Comparison of ENCODE assay signal across 31 cellular contexts in the genomic region with DNA sequence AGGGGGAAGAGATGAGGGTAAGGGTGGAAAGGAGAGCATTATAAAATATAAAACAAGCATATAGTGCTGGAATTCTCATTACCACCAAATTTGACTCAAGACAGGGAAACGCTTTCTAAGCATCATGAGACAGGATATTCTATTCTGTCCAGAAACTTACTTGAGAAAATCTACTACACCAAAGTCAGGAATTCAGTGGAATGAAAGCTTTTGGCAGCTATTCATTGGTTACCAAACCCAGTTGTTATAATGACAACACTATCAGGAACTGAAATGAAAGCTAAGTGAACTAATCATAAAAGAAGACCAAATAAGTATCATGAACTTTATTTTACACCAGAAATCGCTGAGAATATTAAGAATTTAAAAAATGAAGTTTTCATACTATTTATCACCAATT. TPM values are rescaled to one million over a fixed set of nuclear protein-coding genes. Genes with fewer than 3 reads are reported as not detected.
DNase-seq lines count a peak whose midpoint lies in the region; ATAC-seq and TF ChIP-seq lines count a peak whose summit lies in the region.
"Had no signal": no experiment of that assay in that cellular context is flagged by ENCODE, and none has a peak within 500 bp of the region (broad histone marks: within the 10 kb centered on the region; RNA-seq: fewer than 3 reads in every experiment).

No MANE protein-coding gene starts in this region.

- H3K4me1 Mint-ChIP-seq in activated T-cell treated with anti-CD3 and anti-CD28 coated beads, Interleukin-2, amount 50 U/mL, for 72 hours (ENCODE audit: low read depth): peaks cover 21% of the 10 kb centered on the region
- H3K4me1 Mint-ChIP-seq: mesothelial cell of epicardium had no signal

- H3K4me3 Mint-ChIP-seq in activated T-cell treated with anti-CD3 and anti-CD28 coated beads, Interleukin-2, amount 50 U/mL, for 72 hours: no peak overlapping the region
- H3K4me3 Mint-ChIP-seq: activated CD8-positive, alpha-beta T cell treated with anti-CD3 and anti-CD28 coated beads, Interleukin-2, amount 10 ng/mL, durations not matched to agents 7 days and 5 days; CD8-positive, alpha-beta T cell; mesothelial cell of epicardium; natural killer cell; stimulated activated naive B cell treated with anti-CD40 and anti-IgM and Interleukin-4, amounts not matched to agents 10 μg/mL and 1 μg/mL and 100 μg/mL, for 72 hours; T-cell had no signal

- peaks cover 64% of the 10 kb centered on the region for H3K79me2 ChIP-seq in osteoblast (ENCODE audit: insufficient read depth, low read length)

- ATAC-seq in activated T-cell treated with anti-CD3 and anti-CD28 coated beads, Interleukin-2, amount 50 U/mL, for 72 hours (replicated peaks in 1 of 2): no peak
- ATAC-seq: activated CD8-positive, alpha-beta T cell treated with anti-CD3 and anti-CD28 coated beads, Interleukin-2, amount 10 ng/mL, durations not matched to agents 7 days and 5 days; CD8-positive, alpha-beta T cell; left lobe of liver; natural killer cell; stimulated activated naive B cell treated with anti-CD40 and anti-IgM and Interleukin-4, amounts not matched to agents 10 μg/mL and 1 μg/mL and 100 μg/mL, for 72 hours; T-cell had no signal

- in situ Hi-C loops in GM13977 (cut with MboI; ENCODE audit: low pct_unique_long_range_greater_than_20kb, low sequenced_read_pairs, unreplicated experiment): no loop called here

- DNase-seq in BJ (ENCODE audit: low read depth) (peak; percentile 16), fibroblast of peridontal ligament (ENCODE audit: extremely low read depth) (peak; percentile 86), osteoblast (ENCODE audit: insufficient read length, low spot score, missing footprints) (peak; percentile 62), SJCRH30 (no peak), NCI-H1105 treated with DMSO at 0.1 percent for 48 hours (lab: John Stamatoyannopoulos, UW) (no peak), GM13977 (ENCODE audit: low spot score) (no peak)
- DNase-seq in activated T-cell treated with anti-CD3 and anti-CD28 coated beads, Interleukin-2, amount 50 U/mL, for 72 hours: no peak
- DNase-seq: activated CD8-positive, alpha-beta T cell treated with anti-CD3 and anti-CD28 coated beads, Interleukin-2, amount 10 ng/mL, durations not matched to agents 7 days and 5 days; activated gamma-delta T cell; CD8-positive, alpha-beta T cell; cortex of kidney; esophagus squamous epithelium; GOT3; heart right ventricle; MV-4-11; natural killer cell; NCI-H524; NK-92 treated with Interleukin-12 subunit alpha and Interleukin-12 subunit beta, amount 100 ng/mL, for 24 hours; PC-9; retina; stimulated activated CD4-positive, alpha-beta T cell treated with anti-CD3 and anti-CD28 coated beads, Interleukin-4, amount 100 ng/mL, for 24 hours; stimulated activated naive B cell treated with anti-CD40 and anti-IgM and Interleukin-4, amounts not matched to agents 10 μg/mL and 1 μg/mL and 100 μg/mL, for 72 hours; T-cell had no signal

- no peaks in the 10 kb centered on the region for H3K9me3 Mint-ChIP-seq in activated T-cell treated with anti-CD3 and anti-CD28 coated beads, Interleukin-2, amount 50 U/mL, for 72 hours
- H3K9me3 Mint-ChIP-seq: CD8-positive, alpha-beta T cell; mesothelial cell of epicardium; natural killer cell; stimulated activated naive B cell treated with anti-CD40 and anti-IgM and Interleukin-4, amounts not matched to agents 10 μg/mL and 1 μg/mL and 100 μg/mL, for 72 hours; T-cell had no signal

- POLR2A ChIA-PET in BJ (lab: Charles Lee): no interaction called here

- CTCF ChIA-PET in BJ (lab: Yijun Ruan, JAX): interaction anchor here (0.6 to 1.1 kb wide), 3 partner anchors 16 to 317 kb away, joined by 3 to 4 read pairs (median 3); no protein-coding TSS in a partner anchor

- no peak overlapping the region for H2AFZ ChIP-seq in osteoblast (ENCODE audit: low read length)
- H2AFZ ChIP-seq: PC-9 had no signal

- no peak for TF ChIP-seq CTCF in BJ (IDR thresholded peaks at IDR 0.05; ENCODE audit: insufficient read depth, low read depth, low read length)
- TF ChIP-seq CTCF in VCaP (conservative IDR thresholded peaks at IDR 0.05): no peak
- TF ChIP-seq CTCF in osteoblast (IDR thresholded peaks at IDR 0.05; ENCODE audit: extremely low read depth, low read depth, low read length): no peak
- no peak for TF ChIP-seq CTCF in GM13977 (IDR thresholded peaks at IDR 0.05; ENCODE audit: extremely low read depth, insufficient read depth, missing control alignments)

- no peaks in the 10 kb centered on the region for H3K27me3 Mint-ChIP-seq in activated T-cell treated with anti-CD3 and anti-CD28 coated beads, Interleukin-2, amount 50 U/mL, for 72 hours (ENCODE audit: low read depth)
- H3K27me3 Mint-ChIP-seq: stimulated activated naive B cell treated with anti-CD40 and anti-IgM and Interleukin-4, amounts not matched to agents 10 μg/mL and 1 μg/mL and 100 μg/mL, for 72 hours; T-cell had no signal

- H3K36me3 ChIP-seq in BJ (ENCODE audit: control insufficient read depth, insufficient read depth, low read length): peaks cover 6% of the 10 kb centered on the region
- peaks cover 24% of the 10 kb centered on the region for H3K36me3 ChIP-seq in osteoblast (ENCODE audit: insufficient read depth, low read length)
- peaks cover 45% of the 10 kb centered on the region for H3K36me3 ChIP-seq in SJCRH30

- H3K4me1 ChIP-seq in osteoblast (ENCODE audit: insufficient read depth, low read length) (no peaks in the 10 kb centered on the region), SJCRH30 (no peaks in the 10 kb centered on the region)
- H3K4me1 ChIP-seq: esophagus squamous epithelium, SJSA1 had no signal

- H3K9me3 ChIP-seq in osteoblast (ENCODE audit: low read depth, low read length) (no peaks in the 10 kb centered on the region), SJCRH30 (replicated peaks) (no peaks in the 10 kb centered on the region)
- H3K9me3 ChIP-seq: esophagus squamous epithelium, heart right ventricle, SJSA1 had no signal

- H3K27me3 ChIP-seq in BJ (ENCODE audit: control insufficient read depth, insufficient read depth, low read length): no peaks in the 10 kb centered on the region
- no peaks in the 10 kb centered on the region for H3K27me3 ChIP-seq in osteoblast (ENCODE audit: insufficient read depth, low read length)
- no peaks in the 10 kb centered on the region for H3K27me3 ChIP-seq in SJCRH30
- H3K27me3 ChIP-seq: esophagus squamous epithelium, heart right ventricle, SJSA1 had no signal

- H3K27ac Mint-ChIP-seq in activated T-cell treated with anti-CD3 and anti-CD28 coated beads, Interleukin-2, amount 50 U/mL, for 72 hours: no peak overlapping the region
- H3K27ac Mint-ChIP-seq: activated CD8-positive, alpha-beta T cell treated with anti-CD3 and anti-CD28 coated beads, Interleukin-2, amount 10 ng/mL, durations not matched to agents 7 days and 5 days; CD8-positive, alpha-beta T cell; mesothelial cell of epicardium; natural killer cell; T-cell had no signal

- H3K4me3 ChIP-seq in BJ (ENCODE audit: low read depth, low read length): no peak overlapping the region
- H3K4me3 ChIP-seq in osteoblast (ENCODE audit: insufficient read depth, low read length): no peak overlapping the region
- no peak overlapping the region for H3K4me3 ChIP-seq in SJCRH30
- H3K4me3 ChIP-seq: esophagus squamous epithelium, heart right ventricle, PC-9, SJSA1 had no signal

- H4K20me1 ChIP-seq in osteoblast (ENCODE audit: insufficient read depth, low read length): no peaks in the 10 kb centered on the region

- H3K36me3 Mint-ChIP-seq in activated T-cell treated with anti-CD3 and anti-CD28 coated beads, Interleukin-2, amount 50 U/mL, for 72 hours (ENCODE audit: insufficient read depth in 2 of 2): peaks cover 0 to 6% of the 10 kb centered on the region in 2 donors

- H3K4me2 ChIP-seq in osteoblast (ENCODE audit: insufficient read depth, low read length): no peak overlapping the region
- H3K4me2 ChIP-seq: KMS-11, PC-9 had no signal

- H3K27ac ChIP-seq in VCaP (peak overlapping the region; percentile 25), osteoblast (ENCODE audit: low read depth, low read length) (peak overlapping the region; percentile 17), SJCRH30 (no peak overlapping the region)
- H3K27ac ChIP-seq: esophagus squamous epithelium, heart right ventricle, KMS-11, PC-9, SJSA1 had no signal

RNA-seq across cellular contexts. Expression of a gene that starts 14.4 kb away (rescaled TPM):
- polyA plus RNA-seq in BJ (2011; rRNA removed): 49.8 and 91.9 TPM in 2 replicates
- 41.8 and 48.8 TPM in 2 replicates for polyA minus RNA-seq in BJ (2011; rRNA and poly(A)+ RNA removed)
- total RNA-seq in osteoblast: 45.6 and 54.2 TPM in 2 replicates
- total RNA-seq in SJCRH30 (2014; rRNA removed; shearing (Covaris generic)): 88.8 and 93.7 TPM in 2 replicates
- total RNA-seq in activated T-cell treated with anti-CD3 and anti-CD28 coated beads, Interleukin-2, amount 50 U/mL, for 72 hours: 10 to 100 TPM; 49.5 to 57.1 TPM

RNA-seq across cellular contexts. Expression of a gene that starts 14.5 kb away (rescaled TPM):
- 2.6 and 6.4 TPM in 2 replicates for polyA plus RNA-seq in BJ (2011; rRNA removed)
- polyA minus RNA-seq in BJ (2011; rRNA and poly(A)+ RNA removed): 4.7 and 11.2 TPM in 2 replicates
- 77.4 and 79.3 TPM in 2 replicates for total RNA-seq in osteoblast
- 57.2 and 68.2 TPM in 2 replicates for total RNA-seq in SJCRH30 (2014; rRNA removed; shearing (Covaris generic))
- 10 to 100 TPM; 42.8 to 45.4 TPM for total RNA-seq in activated T-cell treated with anti-CD3 and anti-CD28 coated beads, Interleukin-2, amount 50 U/mL, for 72 hours

RNA-seq across cellular contexts. Expression of a gene that starts 39.1 kb away (rescaled TPM):
- polyA plus RNA-seq in BJ (2011; rRNA removed): not detected in 2 replicates
- not detected in 2 replicates for polyA minus RNA-seq in BJ (2011; rRNA and poly(A)+ RNA removed)
- not detected in 2 replicates for total RNA-seq in osteoblast
- total RNA-seq in SJCRH30 (2014; rRNA removed; shearing (Covaris generic)): not detected in 2 replicates
- total RNA-seq in activated T-cell treated with anti-CD3 and anti-CD28 coated beads, Interleukin-2, amount 50 U/mL, for 72 hours: not detected
- total RNA-seq: activated CD8-positive, alpha-beta T cell treated with anti-CD3 and anti-CD28 coated beads, Interleukin-2, amount 10 ng/mL, durations not matched to agents 7 days and 5 days; bronchial epithelial cell; CD8-positive, alpha-beta T cell; G401; heart right ventricle; left lobe of liver; mesothelial cell of epicardium; natural killer cell; osteocyte; PC-9; SJSA1 had no signal

Comparison
In these comparisons a context has a peak if more than half of its experiments do, and no peak if none do; other contexts are left out.
1. DNase-seq: peak in BJ (single experiment), fibroblast of peridontal ligament (single experiment) and osteoblast (single experiment); none in SJCRH30 (0 of 2), NCI-H1105 treated with DMSO at 0.1 percent for 48 hours (single experiment), activated T-cell treated with anti-CD3 and anti-CD28 coated beads, Interleukin-2, amount 50 U/mL, for 72 hours (0 of 2) and GM13977 (single experiment).